In the genomic region with DNA sequence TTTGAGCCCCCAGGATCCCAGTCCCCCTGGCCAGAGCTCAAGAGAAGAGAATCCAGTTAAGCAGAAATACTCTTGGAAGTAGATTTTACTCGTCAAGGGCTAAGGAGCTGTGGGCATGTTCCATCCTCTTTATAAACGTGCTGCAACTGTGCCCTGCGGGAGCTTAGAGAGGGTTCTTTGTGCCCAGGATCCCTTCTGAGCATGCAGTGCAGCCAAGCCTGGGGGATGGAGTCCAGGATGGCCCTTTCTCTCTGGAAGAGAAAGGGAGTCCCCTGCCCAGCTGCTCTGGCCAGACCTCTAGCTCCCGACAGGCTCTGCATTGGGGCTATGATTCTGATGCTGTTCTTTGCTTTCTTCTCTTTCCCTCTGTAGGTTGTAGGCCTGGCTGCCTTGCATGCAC, we compare ENCODE assay signal across 13 cellular contexts.
"Had no signal": no experiment of that assay in that cellular context is flagged by ENCODE, and none has a peak within 500 bp of the region (broad histone marks: within the 10 kb centered on the region; RNA-seq: fewer than 3 reads in every experiment).

No MANE protein-coding gene starts in this region.

- DNase-seq: activated B cell treated with CpG ODN at 0.5 μM for 24 hours; activated CD4-positive, alpha-beta T cell treated with anti-CD3 and anti-CD28 coated beads, Interleukin-2, amount 50 U/mL, for 4 hours; body of pancreas; cerebellar nuclear complex; effector memory CD4-positive, alpha-beta T cell; foreskin keratinocyte; heart right ventricle; natural killer cell had no signal

- H3K4me3 ChIP-seq: body of pancreas, heart right ventricle, lung, tibial nerve, vagina had no signal

- H3K27ac Mint-ChIP-seq: activated B cell treated with CpG ODN at 0.5 μM for 24 hours, natural killer cell had no signal

- ATAC-seq: body of pancreas, foreskin keratinocyte, natural killer cell, sciatic nerve had no signal

- H3K27ac ChIP-seq: body of pancreas, foreskin keratinocyte, tibial nerve, vagina had no signal

- H3K9me3 Mint-ChIP-seq: activated naive CD4-positive, alpha-beta T cell treated with anti-CD3 and anti-CD28 coated beads, Interleukin-2, amount 50 U/mL, for 24 hours; natural killer cell had no signal

- H3K36me3 Mint-ChIP-seq: natural killer cell had no signal

- H3K27me3 ChIP-seq: body of pancreas, foreskin keratinocyte, heart right ventricle, tibial nerve, vagina had no signal

- H3K27me3 Mint-ChIP-seq: activated B cell treated with CpG ODN at 0.5 μM for 24 hours; activated naive CD4-positive, alpha-beta T cell treated with anti-CD3 and anti-CD28 coated beads, Interleukin-2, amount 50 U/mL, for 24 hours had no signal

- H3K9me3 ChIP-seq: body of pancreas, heart right ventricle, tibial nerve, vagina had no signal

- H3K4me3 Mint-ChIP-seq: activated B cell treated with CpG ODN at 0.5 μM for 24 hours; activated naive CD4-positive, alpha-beta T cell treated with anti-CD3 and anti-CD28 coated beads, Interleukin-2, amount 50 U/mL, for 24 hours; natural killer cell had no signal

- H3K4me1 Mint-ChIP-seq: natural killer cell had no signal

- H3K4me1 ChIP-seq: body of pancreas, foreskin keratinocyte, vagina had no signal
